In genomic region chr2:217618744-217619143, GRCh38 we compare ENCODE assay signal across 24 cellular contexts.
DNase-seq lines count a peak whose midpoint lies in the region; ATAC-seq, FAIRE-seq and TF ChIP-seq lines count a peak whose summit lies in the region.
"Had no signal": no experiment of that assay in that cellular context is flagged by ENCODE, and none has a peak within 500 bp of the region (broad histone marks: within the 10 kb centered on the region; RNA-seq: fewer than 3 reads in every experiment).

No MANE protein-coding gene starts in this region.

- no peaks in the 10 kb centered on the region for H3K9me3 Mint-ChIP-seq in nephron progenitor cell
- H3K9me3 Mint-ChIP-seq: CD8-positive, alpha-beta T cell had no signal

- H4K91ac ChIP-seq in IMR-90 (ENCODE audit: insufficient read depth, low read depth, low read length) (no peak overlapping the region), mesenchymal stem cell (ENCODE audit: low read length) (no peak overlapping the region)

- H4K8ac ChIP-seq in IMR-90 (ENCODE audit: low read depth in 2 of 2, low read length in 2 of 2) (no peak overlapping the region), mesenchymal stem cell (ENCODE audit: low read length) (no peak overlapping the region)

- H2BK20ac ChIP-seq in IMR-90 (ENCODE audit: low read depth, low read length) = no peak overlapping the region

- dilution Hi-C loops in IMR-90 (cut with HindIII; ENCODE audit: low sequenced_read_pairs, unreplicated experiment) = no loop called here

- no peak overlapping the region for H3K27ac ChIP-seq in IMR-90 (ENCODE audit: insufficient read depth, low read length)
- H3K27ac ChIP-seq in HepG2 (ENCODE audit: extremely low read length, insufficient read depth, low read length) = no peak overlapping the region
- no peak overlapping the region for H3K27ac ChIP-seq in mesenchymal stem cell (ENCODE audit: low read length, poor library complexity, severe bottlenecking)
- no peak overlapping the region for H3K27ac ChIP-seq in uterus
- H3K27ac ChIP-seq: 22Rv1, BLaER1, C4-2B, GM23248 had no signal

- H4K20me1 ChIP-seq in IMR-90 (ENCODE audit: insufficient read depth, low read length) (no peaks in the 10 kb centered on the region), HepG2 (ENCODE audit: insufficient read depth, low read length) (peaks cover 5% of the 10 kb centered on the region; the same call in 1 of the 2 replicates)
- H4K20me1 ChIP-seq: BLaER1 had no signal

- H3K4me3 ChIP-seq in IMR-90 (ENCODE audit: insufficient read depth, low read depth, low read length) (no peak overlapping the region), HepG2 (replicated peaks in 1 of 3; ENCODE audit: insufficient read depth in 1 of 3, low read depth in 2 of 3, low read length in 3 of 3) (no peak overlapping the region), mesenchymal stem cell (ENCODE audit: insufficient read depth in 1 of 2, low read depth in 1 of 2, low read length in 2 of 2) (no peak overlapping the region), uterus (no peak overlapping the region)
- H3K4me3 ChIP-seq: BLaER1, GM23248 had no signal

- ATAC-seq in IMR-90 (ENCODE audit: low read depth) (no peak), HepG2 (no peak), HG02938 (IDR thresholded peaks at IDR 0.05; ENCODE audit: unreplicated experiment) (no peak), HG02885 (IDR thresholded peaks at IDR 0.05; ENCODE audit: poor library complexity, unreplicated experiment) (no peak)
- ATAC-seq: CD8-positive, alpha-beta T cell had no signal

- peaks cover 84% of the 10 kb centered on the region for H3K4me1 Mint-ChIP-seq in nephron progenitor cell

- no peak overlapping the region for H2BK12ac ChIP-seq in mesenchymal stem cell (ENCODE audit: low read length in 2 of 2)

- H3K9me3 ChIP-seq in IMR-90 (ENCODE audit: control insufficient read depth, insufficient read depth, low read length) (no peaks in the 10 kb centered on the region), HepG2 (ENCODE audit: low read length) (no peaks in the 10 kb centered on the region), mesenchymal stem cell (ENCODE audit: control insufficient read depth, low read length) (no peaks in the 10 kb centered on the region), uterus (no peaks in the 10 kb centered on the region)
- H3K9me3 ChIP-seq: BLaER1, Caco-2 had no signal

- peaks cover 10% of the 10 kb centered on the region for H3K9me1 ChIP-seq in IMR-90 (ENCODE audit: insufficient read depth, low read length)

- no peak for TF ChIP-seq EP300 in HepG2 (IDR thresholded peaks at IDR 0.05; ENCODE audit: low read depth in 2 of 2, low read length in 2 of 2)
- no peak for TF ChIP-seq EP300 in HepG2 (CRISPR knock-in tag; IDR thresholded peaks at IDR 0.05; ENCODE audit: borderline replicate concordance)

- H2AK5ac ChIP-seq in IMR-90 (ENCODE audit: low read depth, low read length) (no peak overlapping the region), mesenchymal stem cell (ENCODE audit: low read length, severe bottlenecking) (peak overlapping the region; percentile 61)

- H2AK9ac ChIP-seq in IMR-90 (replicated peaks; ENCODE audit: low read depth, low read length, poor library complexity) = no peak overlapping the region

- DNase-seq in IMR-90 (no peak), HepG2 (ENCODE audit: low spot score) (no peak), mesenchymal stem cell (no peak), nephron progenitor cell (no peak), OCI-M1 (lab: John Stamatoyannopoulos, UW) (no peak), uterus (no peak)
- DNase-seq: Caco-2; CD4-positive, CD25-positive, alpha-beta regulatory T cell; CD8-positive, alpha-beta T cell; DMS153; DND-41; GM23248; H7; HCEC 1CT had no signal

- peaks cover 2% of the 10 kb centered on the region for H3K27me3 Mint-ChIP-seq in nephron progenitor cell (ENCODE audit: low read depth, poor library complexity)
- H3K27me3 Mint-ChIP-seq: B cell; CD4-positive, CD25-positive, alpha-beta regulatory T cell had no signal

- no peak overlapping the region for H3K56ac ChIP-seq in IMR-90 (ENCODE audit: extremely low read depth, insufficient read depth, low read length)

- no peak overlapping the region for H2AFZ ChIP-seq in IMR-90 (replicated peaks; ENCODE audit: low read length, poor library complexity)
- H2AFZ ChIP-seq in HepG2 (ENCODE audit: low read length) = no peak overlapping the region
- H2AFZ ChIP-seq in mesenchymal stem cell (ENCODE audit: low read depth, low read length) = no peak overlapping the region
- H2AFZ ChIP-seq: GM23248 had no signal

- POLR2A ChIA-PET in IMR-90 (lab: Charles Lee; ENCODE audit: unreplicated experiment) (no interaction called here), HepG2 (lab: Yijun Ruan, JAX) (no interaction called here)

- H2BK15ac ChIP-seq in IMR-90 (ENCODE audit: low read depth, low read length) (no peak overlapping the region; the same call in 2 of the 3 replicates), mesenchymal stem cell (ENCODE audit: low read depth, poor library complexity, severe bottlenecking) (no peak overlapping the region)

- BruUV-seq in IMR-90 (replicated peaks; lab: Mats Ljungman, UMichigan) = no TSS peak
- no TSS peak for BruUV-seq in HepG2 (replicated peaks; lab: Mats Ljungman, UMichigan)

- no CpG with 5 or more reads among the region's 2 CpGs for WGBS in IMR-90 (ENCODE audit: extremely low coverage in 2 of 2, insufficient read length in 1 of 2), 2 experiments
- 51% methylated on average over 2 of the region's 2 CpGs for WGBS in HepG2 (ENCODE audit: low lambda C conversion rate)
- WGBS in mesenchymal stem cell = no CpG with 5 or more reads among the region's 2 CpGs

- CTCF ChIA-PET in IMR-90 (lab: Yijun Ruan, JAX) = no interaction called here
- CTCF ChIA-PET in HepG2 (lab: Yijun Ruan, JAX; ENCODE audit: low intra/inter-chr PET ratio, low total read pairs) = no interaction called here

- H3K36me3 Mint-ChIP-seq in nephron progenitor cell (ENCODE audit: low read depth) = no peaks in the 10 kb centered on the region
- H3K36me3 Mint-ChIP-seq: CD4-positive, CD25-positive, alpha-beta regulatory T cell; CD8-positive, alpha-beta T cell had no signal

- H3K4me2 ChIP-seq in IMR-90 (ENCODE audit: low read depth, low read length) (no peak overlapping the region), HepG2 (ENCODE audit: low read depth, low read length) (no peak overlapping the region), mesenchymal stem cell (ENCODE audit: low read length, poor library complexity, severe bottlenecking) (no peak overlapping the region)
- H3K4me2 ChIP-seq: BLaER1 had no signal

- TF ChIP-seq POLR2A in IMR-90 (IDR thresholded peaks at IDR 0.05; ENCODE audit: low read depth, low read length) (no peak), HepG2 (IDR thresholded peaks at IDR 0.05; ENCODE audit: insufficient read depth in 1 of 2, low read depth in 2 of 2, low read length in 2 of 2) (no peak), uterus (IDR thresholded peaks at IDR 0.05) (no peak)

- in situ Hi-C loops in IMR-90 (cut with MboI; ENCODE audit: low sequenced_read_pairs) (no loop called here), HepG2 (cut with HindIII; ENCODE audit: extremely low pct_ligation_motif_present, low pct_unique_long_range_greater_than_20kb) (no loop called here)

- no peak overlapping the region for H3K4ac ChIP-seq in IMR-90 (ENCODE audit: low read depth, low read length)
- H3K4ac ChIP-seq in mesenchymal stem cell (ENCODE audit: low read depth in 1 of 2, low read length in 2 of 2) = no peak overlapping the region

- H2BK120ac ChIP-seq in IMR-90 (ENCODE audit: low read depth, low read length) (no peak overlapping the region), mesenchymal stem cell (ENCODE audit: low read depth, low read length) (no peak overlapping the region)

- TF ChIP-seq CTCF in IMR-90 (conservative IDR thresholded peaks at IDR 0.05; ENCODE audit: low read depth, low read length) (no peak), HepG2 (CRISPR knock-in tag; IDR thresholded peaks at IDR 0.05) (no peak), nephron progenitor cell (IDR thresholded peaks at IDR 0.05) (no peak), uterus (IDR thresholded peaks at IDR 0.05) (no peak)

- no peaks in the 10 kb centered on the region for H3K79me1 ChIP-seq in IMR-90 (ENCODE audit: low read depth in 1 of 2, low read length in 2 of 2)
- H3K79me1 ChIP-seq in mesenchymal stem cell (replicated peaks; ENCODE audit: low read length, poor library complexity, severe bottlenecking) = no peaks in the 10 kb centered on the region

- no peak overlapping the region for H4K5ac ChIP-seq in IMR-90 (ENCODE audit: low read depth, low read length)

- FAIRE-seq in HepG2 (lab: Jason Lieb, UNC) = no peak
- FAIRE-seq: A204.1, G401.6, GM12892, H1 had no signal

- H2BK5ac ChIP-seq in IMR-90 (ENCODE audit: low read depth, low read length, poor library complexity, severe bottlenecking) (no peak overlapping the region), mesenchymal stem cell (ENCODE audit: low read depth, low read length, poor library complexity, severe bottlenecking) (no peak overlapping the region)

- H3K4me1 ChIP-seq in IMR-90 (ENCODE audit: control insufficient read depth, insufficient read depth, low read length) (peaks cover 23% of the 10 kb centered on the region), HepG2 (ENCODE audit: insufficient read depth, low read length) (peaks cover 26% of the 10 kb centered on the region), mesenchymal stem cell (ENCODE audit: control insufficient read depth, insufficient read depth, low read depth, low read length) (peaks cover 15% of the 10 kb centered on the region), uterus (peaks cover 0 to 6% of the 10 kb centered on the region in 2 donors)
- H3K4me1 ChIP-seq: BLaER1 had no signal

- H3K27me3 ChIP-seq in IMR-90 (ENCODE audit: control insufficient read depth, insufficient read depth, low read length) (no peaks in the 10 kb centered on the region), HepG2 (ENCODE audit: control insufficient read depth in 1 of 2, insufficient read depth in 2 of 2, low read length in 2 of 2) (peaks cover 0 to 4% of the 10 kb centered on the region in 2 experiments; a peak in 1 of 5 replicates), mesenchymal stem cell (ENCODE audit: control insufficient read depth in 1 of 2, insufficient read depth in 1 of 2, low read length in 2 of 2) (peaks cover 0 to 8% of the 10 kb centered on the region in 2 experiments), uterus (no peaks in the 10 kb centered on the region)
- H3K27me3 ChIP-seq: BLaER1 had no signal

- H3K36me3 ChIP-seq in IMR-90 (ENCODE audit: control insufficient read depth, insufficient read depth, low read length) (no peaks in the 10 kb centered on the region), HepG2 (replicated peaks in 1 of 2; ENCODE audit: control insufficient read depth in 1 of 2, insufficient read depth in 2 of 2, low read length in 2 of 2) (no peaks in the 10 kb centered on the region), mesenchymal stem cell (ENCODE audit: control insufficient read depth in 1 of 2, insufficient read depth in 2 of 2, low read depth in 1 of 2, low read length in 2 of 2) (no peaks in the 10 kb centered on the region), uterus (no peaks in the 10 kb centered on the region)
- H3K36me3 ChIP-seq: BLaER1 had no signal

- H3K4me3 Mint-ChIP-seq in nephron progenitor cell = no peak overlapping the region
- H3K4me3 Mint-ChIP-seq: B cell; CD4-positive, CD25-positive, alpha-beta regulatory T cell; CD8-positive, alpha-beta T cell had no signal

- no peaks in the 10 kb centered on the region for H3K79me2 ChIP-seq in HepG2 (ENCODE audit: insufficient read depth, low read length)

- H3K14ac ChIP-seq in IMR-90 (replicated peaks; ENCODE audit: low read depth, low read length) = no peak overlapping the region
- H3K14ac ChIP-seq in mesenchymal stem cell (ENCODE audit: low read length in 2 of 2) = no peak overlapping the region

- H3K23ac ChIP-seq in IMR-90 (ENCODE audit: low read depth, low read length) (no peak overlapping the region), mesenchymal stem cell (ENCODE audit: low read length in 2 of 2) (no peak overlapping the region)

- TF ChIP-seq RAD21 in IMR-90 (IDR thresholded peaks at IDR 0.05; ENCODE audit: low read length) (no peak), HepG2 (CRISPR knock-in tag; IDR thresholded peaks at IDR 0.05) (no peak)

- H3K18ac ChIP-seq in IMR-90 (ENCODE audit: low read depth, low read length) (peak overlapping the region; percentile 11; the same call in 1 of the 2 replicates), mesenchymal stem cell (ENCODE audit: low read depth in 1 of 2, low read length in 2 of 2) (no peak overlapping the region)

- H3K9ac ChIP-seq in IMR-90 (ENCODE audit: low read depth, low read length) (no peak overlapping the region), HepG2 (ENCODE audit: insufficient read depth, low read depth, low read length) (no peak overlapping the region), mesenchymal stem cell (ENCODE audit: low read length) (no peak overlapping the region)
- H3K9ac ChIP-seq: BLaER1, GM23248 had no signal

- H3K27ac Mint-ChIP-seq in nephron progenitor cell = peak overlapping the region; percentile 32
- H3K27ac Mint-ChIP-seq: B cell; CD4-positive, CD25-positive, alpha-beta regulatory T cell; CD8-positive, alpha-beta T cell had no signal

- intact Hi-C loops in IMR-90 (cut with micrococcal nuclease) (loop anchor here (5.0 kb wide), 2 partner anchors 46 to 341 kb away; no protein-coding TSS in a partner anchor), HepG2 (cut with micrococcal nuclease; ENCODE audit: unreplicated experiment) (no loop called here), uterus (cut with DNase I; ENCODE audit: low total_unique reads) (no loop called here)
